In the genomic region with DNA sequence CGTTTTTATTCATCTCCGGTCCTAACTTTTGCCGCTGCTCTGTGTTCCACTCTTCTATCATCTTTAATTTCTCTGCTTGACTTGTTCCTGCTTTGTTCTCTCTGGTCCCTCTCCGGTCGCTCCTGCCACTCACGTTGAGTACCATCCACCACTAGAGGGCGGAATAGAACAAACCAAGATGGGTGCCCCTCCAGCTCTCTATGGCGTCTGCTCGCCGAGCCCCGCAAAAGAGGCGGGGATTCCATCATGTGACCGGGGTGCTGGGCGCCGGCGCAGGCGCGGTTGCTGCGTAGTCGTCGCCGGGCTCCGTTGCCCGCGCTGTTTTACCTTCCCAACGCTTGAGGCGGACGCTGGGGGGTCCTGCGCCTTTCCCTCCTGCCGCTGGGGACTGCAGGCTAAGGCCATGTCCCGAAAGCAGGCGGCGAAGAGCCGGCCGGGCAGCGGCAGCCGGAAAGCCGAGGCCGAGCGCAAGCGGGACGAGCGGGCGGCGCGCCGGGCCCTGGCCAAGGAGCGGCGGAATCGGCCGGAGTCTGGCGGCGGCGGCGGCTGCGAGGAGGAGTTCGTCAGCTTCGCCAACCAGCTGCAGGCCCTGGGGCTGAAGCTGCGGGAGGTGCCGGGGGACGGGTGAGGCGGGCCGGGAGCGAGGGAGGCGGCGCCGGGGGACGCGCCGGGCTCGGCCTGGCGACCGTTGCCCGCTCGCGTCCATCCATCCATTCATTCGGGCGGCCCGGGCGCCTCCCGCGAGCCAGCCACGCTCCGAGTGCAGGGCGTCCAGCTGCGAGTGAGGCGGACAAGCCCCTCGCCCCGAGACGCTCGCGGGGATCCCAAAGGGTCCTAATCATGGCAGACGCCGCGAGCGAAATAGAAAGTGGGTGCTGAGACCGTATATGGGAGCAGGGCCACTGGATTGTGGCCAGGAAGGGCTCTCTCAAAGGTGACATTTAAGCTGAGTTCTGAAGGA, we compare ENCODE assay signal across 8 cellular contexts. TPM values are rescaled to one million over a fixed set of nuclear protein-coding genes. Genes with fewer than 3 reads are reported as not detected.
A peak's percentile ranks its signal among the peaks of the same experiment; 100 is the strongest.
DNase-seq lines count a peak whose midpoint lies in the region; TF ChIP-seq lines count a peak whose summit lies in the region.

A gene with protein sequence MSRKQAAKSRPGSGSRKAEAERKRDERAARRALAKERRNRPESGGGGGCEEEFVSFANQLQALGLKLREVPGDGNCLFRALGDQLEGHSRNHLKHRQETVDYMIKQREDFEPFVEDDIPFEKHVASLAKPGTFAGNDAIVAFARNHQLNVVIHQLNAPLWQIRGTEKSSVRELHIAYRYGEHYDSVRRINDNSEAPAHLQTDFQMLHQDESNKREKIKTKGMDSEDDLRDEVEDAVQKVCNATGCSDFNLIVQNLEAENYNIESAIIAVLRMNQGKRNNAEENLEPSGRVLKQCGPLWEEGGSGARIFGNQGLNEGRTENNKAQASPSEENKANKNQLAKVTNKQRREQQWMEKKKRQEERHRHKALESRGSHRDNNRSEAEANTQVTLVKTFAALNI (plus strand): TSS at position 285 of the 961 bp plus-strand sequence. CDS start 119 bp downstream, at position 404.

- H3K4me1 ChIP-seq in MM.1S (ENCODE audit: low read length) (0 out of 2 replicates have a peak, but pooled peaks cover 6% of the 10 kb centered on the region), neural progenitor cell (peaks cover 7% of the 10 kb centered on the region)

- H3K9me3 ChIP-seq in MM.1S (replicated peaks; ENCODE audit: insufficient read depth, low read length) = no peaks in the 10 kb centered on the region
- no peaks in the 10 kb centered on the region for H3K9me3 ChIP-seq in neural progenitor cell (ENCODE audit: low read depth)

- H3K79me2 ChIP-seq in MM.1S (ENCODE audit: low read length) (peaks cover 40% of the 10 kb centered on the region), neural progenitor cell (ENCODE audit: low read depth) (peaks cover 50% of the 10 kb centered on the region)

- H3K4me2 ChIP-seq in MM.1S (ENCODE audit: low read depth, low read length) (peak within 1 kb of the TSS; percentile 95), neural progenitor cell (peak within 1 kb of the TSS; percentile 92)

- peak within 1 kb of the TSS; percentile 46 for H3K27ac Mint-ChIP-seq in neural progenitor cell

- H3F3A ChIP-seq in MM.1S (ENCODE audit: insufficient read depth, low read length) = no peaks in the 10 kb centered on the region; the same call in 1 of the 2 replicates
- peaks cover 5% of the 10 kb centered on the region for H3F3A ChIP-seq in neural progenitor cell (ENCODE audit: low read depth)

- TF ChIP-seq CTCF in MM.1S (IDR thresholded peaks at IDR 0.05; ENCODE audit: low read length) (peak; percentile 83), foreskin fibroblast (IDR thresholded peaks at IDR 0.05; ENCODE audit: low read depth, low read length) (peak; percentile 91), neural progenitor cell (IDR thresholded peaks at IDR 0.05) (peak; percentile 86)

- H3K27me3 Mint-ChIP-seq in neural progenitor cell (ENCODE audit: insufficient read depth, low read depth) = no peaks in the 10 kb centered on the region

- H3K27ac ChIP-seq in MM.1S (ENCODE audit: low read length) (peak within 1 kb of the TSS; percentile 59; the same call in 1 of the 2 replicates), neural progenitor cell (peak within 1 kb of the TSS; percentile 43)

- DNase-seq in GF-D8 (lab: John Stamatoyannopoulos, UW) (peak; percentile 90), HCEC 1CT (peak; percentile 95), MM.1S (peak; percentile 98), SIG-M5 (lab: John Stamatoyannopoulos, UW) (peak; percentile 81), activated gamma-delta T cell treated with Interleukin-2 at 50 U/mL for 16 hours (peak; percentile 95), foreskin fibroblast (peak; percentile 96 to 99), neural progenitor cell (ENCODE audit: low spot score) (peak; percentile 100), stromal cell of bone marrow (ENCODE audit: low read depth) (peak; percentile 96)

- peaks cover 2% of the 10 kb centered on the region for H3K36me3 Mint-ChIP-seq in neural progenitor cell

- H2AFZ ChIP-seq in MM.1S (ENCODE audit: low read length) = peak within 1 kb of the TSS; percentile 91
- H2AFZ ChIP-seq in neural progenitor cell (replicated peaks) = peak within 1 kb of the TSS; percentile 88

- H3K36me3 ChIP-seq in MM.1S (replicated peaks; ENCODE audit: insufficient read depth, low read length) = no peaks in the 10 kb centered on the region
- H3K36me3 ChIP-seq in neural progenitor cell = no peaks in the 10 kb centered on the region

- no peaks in the 10 kb centered on the region for H3K9me3 Mint-ChIP-seq in neural progenitor cell

- H3K27me3 ChIP-seq in MM.1S (replicated peaks; ENCODE audit: insufficient read depth, low read length) (peaks cover 38% of the 10 kb centered on the region), neural progenitor cell (no peaks in the 10 kb centered on the region)

- H3K9me2 ChIP-seq in MM.1S (replicated peaks; ENCODE audit: insufficient read depth, low read length) = no peaks in the 10 kb centered on the region

- no peaks in the 10 kb centered on the region for H4K20me1 ChIP-seq in MM.1S (ENCODE audit: insufficient read depth, low read length)
- H4K20me1 ChIP-seq in neural progenitor cell (ENCODE audit: low read depth) = peaks cover 42% of the 10 kb centered on the region

- H3K4me3 Mint-ChIP-seq in neural progenitor cell = peak within 1 kb of the TSS; percentile 91

- H3K4me1 Mint-ChIP-seq in neural progenitor cell = peaks cover 26% of the 10 kb centered on the region

- peak within 1 kb of the TSS; percentile 82 for H3K9ac ChIP-seq in MM.1S (ENCODE audit: low read length)
- peak within 1 kb of the TSS; percentile 62 for H3K9ac ChIP-seq in neural progenitor cell

- H3K4me3 ChIP-seq in MM.1S (ENCODE audit: low read length) (peak within 1 kb of the TSS; percentile 98), foreskin fibroblast (ENCODE audit: low read depth in 1 of 2, low read length in 2 of 2) (peak within 1 kb of the TSS; percentile 70 to 88), neural progenitor cell (peak within 1 kb of the TSS; percentile 91)

RNA-seq across cellular contexts. Expression of the gene that starts here (rescaled TPM):
- 22.3 and 28.6 TPM in 2 replicates for total RNA-seq in neural progenitor cell (ENCODE audit: low replicate concordance)

Comparison
In these comparisons a context has a peak if more than half of its experiments do, and no peak if none do; other contexts are left out.
1. Peak in every context shown above with its lines: DNase-seq, H3K4me3 ChIP-seq and H3K27ac ChIP-seq.